23 cellular contexts compared by ENCODE assay signal in the genomic region with DNA sequence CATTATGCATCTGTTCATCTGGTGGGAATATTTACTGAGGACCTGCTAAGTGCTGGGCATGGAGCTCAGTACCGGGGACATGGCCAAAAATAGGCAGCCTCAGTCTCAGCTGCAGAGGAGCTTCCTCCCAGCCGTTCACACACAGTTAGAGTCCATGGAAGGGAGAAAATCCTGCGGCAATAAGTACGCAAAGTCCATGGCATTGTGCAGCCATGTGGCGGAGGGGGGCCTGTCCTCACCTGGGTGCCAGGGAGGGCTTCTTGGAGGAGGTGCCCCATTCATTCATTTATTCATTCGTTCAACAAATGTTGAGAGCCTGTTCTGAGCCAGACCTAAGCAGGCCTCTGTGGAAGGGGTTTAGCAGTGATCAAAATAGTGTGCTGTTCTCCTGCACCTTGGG. TPM values are rescaled to one million over a fixed set of nuclear protein-coding genes. Genes with fewer than 3 reads are reported as not detected.
"Had no signal": no experiment of that assay in that cellular context is flagged by ENCODE, and none has a peak within 500 bp of the region (broad histone marks: within the 10 kb centered on the region; RNA-seq: fewer than 3 reads in every experiment).

No MANE protein-coding gene starts in this region.

- ATAC-seq: esophagus mucosa; left lobe of liver; lower lobe of right lung; stimulated activated effector memory CD8-positive, alpha-beta T cell treated with anti-CD3 and anti-CD28 coated beads, Interleukin-12 subunit alpha, Interleukin-12 subunit beta, amount 100 ng/mL, for 72 hours; stimulated activated naive CD8-positive, alpha-beta T cell treated with anti-CD3 and anti-CD28 coated beads, Interleukin-15, Interleukin-2, amounts not matched to agents 100 U/mL and 50 U/mL, for 24 hours had no signal

- H3K36me3 ChIP-seq: heart left ventricle, lower lobe of right lung, neutrophil, sigmoid colon, suprapubic skin, tibial artery, upper lobe of left lung, vagina had no signal

- H3K4me1 ChIP-seq: lower lobe of right lung, sigmoid colon, vagina had no signal

- H3K27ac ChIP-seq: dorsolateral prefrontal cortex, lower lobe of right lung, neutrophil, sigmoid colon, suprapubic skin, vagina had no signal

- H3K36me3 Mint-ChIP-seq: naive B cell; stimulated activated effector memory CD8-positive, alpha-beta T cell treated with anti-CD3 and anti-CD28 coated beads, Interleukin-12 subunit alpha, Interleukin-12 subunit beta, amount 100 ng/mL, for 72 hours had no signal

- H3K4me1 Mint-ChIP-seq: naive B cell; stimulated activated effector memory CD8-positive, alpha-beta T cell treated with anti-CD3 and anti-CD28 coated beads, Interleukin-12 subunit alpha, Interleukin-12 subunit beta, amount 100 ng/mL, for 72 hours had no signal

- DNase-seq: cortex of kidney; dorsolateral prefrontal cortex; effector CD8-positive, alpha-beta T cell; hypothalamus; lower lobe of right lung; mesenchymal stem cell; naive B cell; nephron progenitor cell; sigmoid colon; small intestine; stimulated activated CD4-positive, alpha-beta T cell treated with anti-CD3 and anti-CD28 coated beads, Interleukin-4, amount 100 ng/mL, for 1 hour; stimulated activated CD8-positive, alpha-beta memory T cell treated with anti-CD3 and anti-CD28 coated beads, Interleukin-4, amount 100 ng/mL, for 48 hours; stimulated activated naive CD8-positive, alpha-beta T cell treated with anti-CD3 and anti-CD28 coated beads, Interleukin-15, Interleukin-2, amounts not matched to agents 100 U/mL and 50 U/mL, for 24 hours; upper lobe of left lung had no signal

- H3K27me3 ChIP-seq: heart left ventricle, neutrophil, sigmoid colon, tibial artery, upper lobe of left lung, vagina had no signal

- H3K9me3 Mint-ChIP-seq: stimulated activated effector memory CD8-positive, alpha-beta T cell treated with anti-CD3 and anti-CD28 coated beads, Interleukin-12 subunit alpha, Interleukin-12 subunit beta, amount 100 ng/mL, for 72 hours had no signal

- H3K4me3 ChIP-seq: dorsolateral prefrontal cortex, heart left ventricle, lower lobe of right lung, sigmoid colon, suprapubic skin, tibial artery, upper lobe of left lung, vagina had no signal

- H3K4me3 Mint-ChIP-seq: naive B cell; nephron progenitor cell; stimulated activated effector memory CD8-positive, alpha-beta T cell treated with anti-CD3 and anti-CD28 coated beads, Interleukin-12 subunit alpha, Interleukin-12 subunit beta, amount 100 ng/mL, for 72 hours had no signal

- H3K27ac Mint-ChIP-seq: naive B cell; nephron progenitor cell; stimulated activated effector memory CD8-positive, alpha-beta T cell treated with anti-CD3 and anti-CD28 coated beads, Interleukin-12 subunit alpha, Interleukin-12 subunit beta, amount 100 ng/mL, for 72 hours had no signal

- H3K9me3 ChIP-seq: heart left ventricle, lower lobe of right lung, neutrophil, sigmoid colon, suprapubic skin, tibial artery, upper lobe of left lung, vagina had no signal

RNA-seq across cellular contexts. Expression of gene ANO1, which starts 59.3 kb away (rescaled TPM):
- total RNA-seq: osteocyte had no signal
